35 cellular contexts compared by ENCODE assay signal in genomic region chr5:58838732-58839131, GRCh38.
DNase-seq lines count a peak whose midpoint lies in the region; ATAC-seq, FAIRE-seq and TF ChIP-seq lines count a peak whose summit lies in the region.
"Had no signal": no experiment of that assay in that cellular context is flagged by ENCODE, and none has a peak within 500 bp of the region (broad histone marks: within the 10 kb centered on the region; RNA-seq: fewer than 3 reads in every experiment).

No MANE protein-coding gene starts in this region.

- no peak overlapping the region for H3K4me3 ChIP-seq in HepG2 (replicated peaks in 1 of 3; ENCODE audit: insufficient read depth in 1 of 3, low read depth in 2 of 3, low read length in 3 of 3)
- no peak overlapping the region for H3K4me3 ChIP-seq in right lobe of liver
- no peak overlapping the region for H3K4me3 ChIP-seq in A549
- H3K4me3 ChIP-seq in IMR-90 (ENCODE audit: insufficient read depth, low read depth, low read length): no peak overlapping the region
- H3K4me3 ChIP-seq in K562: no peak overlapping the region
- no peak overlapping the region for H3K4me3 ChIP-seq in Karpas-422 (ENCODE audit: low read length)
- no peak overlapping the region for H3K4me3 ChIP-seq in suprapubic skin
- H3K4me3 ChIP-seq: BLaER1; BLaER1 treated with 17β-estradiol and CSF1 and Interleukin-3, amounts not matched to agents 10 nM and 100 nM had no signal

- no peak overlapping the region for H2BK120ac ChIP-seq in IMR-90 (ENCODE audit: low read depth, low read length)

- H3K9me2 ChIP-seq in Karpas-422 (replicated peaks; ENCODE audit: insufficient read depth, low read length): no peaks in the 10 kb centered on the region

- DNase-seq in HepG2 (ENCODE audit: low spot score) (no peak), right lobe of liver (no peak), A549 (ENCODE audit: low read depth in 1 of 2, low spot score in 1 of 2) (no peak), IMR-90 (no peak), K562 (ENCODE audit: extremely low read depth in 1 of 4, low spot score in 3 of 4) (no peak), Karpas-422 (no peak), suprapubic skin (ENCODE audit: low spot score in 2 of 2) (no peak)
- DNase-seq in activated T-cell treated with anti-CD3 and anti-CD28 coated beads, Interleukin-2, amount 50 U/mL, for 24 hours: no peak
- DNase-seq: 8988T; ACHN; AML-193; BE2C; C1 segment of cervical spinal cord; Caco-2; Calu3; CD4-positive, alpha-beta memory T cell; CD4-positive, alpha-beta T cell; CD4-positive, CD25-positive, alpha-beta regulatory T cell; CD8-positive, alpha-beta memory T cell; CD8-positive, alpha-beta T cell; COR-L47; DMS 273 treated with DMSO at 0.1 percent for 48 hours; DMS153; DMS53; DMS79; DMS79 treated with DMSO at 0.1 percent for 48 hours; DND-41; EL had no signal

- H3K36me3 ChIP-seq in HepG2 (replicated peaks in 1 of 2; ENCODE audit: control insufficient read depth in 1 of 2, insufficient read depth in 2 of 2, low read length in 2 of 2) (no peaks in the 10 kb centered on the region), right lobe of liver (no peaks in the 10 kb centered on the region), IMR-90 (ENCODE audit: control insufficient read depth, insufficient read depth, low read length) (no peaks in the 10 kb centered on the region), K562 (ENCODE audit: control insufficient read depth, insufficient read depth, low read length) (no peaks in the 10 kb centered on the region), Karpas-422 (ENCODE audit: insufficient read depth, low read length) (no peaks in the 10 kb centered on the region), suprapubic skin (no peaks in the 10 kb centered on the region)
- H3K36me3 ChIP-seq: BE2C; BLaER1; BLaER1 treated with 17β-estradiol and CSF1 and Interleukin-3, amounts not matched to agents 10 nM and 100 nM had no signal

- ATAC-seq in HepG2: no peak
- ATAC-seq in right lobe of liver: no peak
- no peak for ATAC-seq in A549
- ATAC-seq in IMR-90 (ENCODE audit: low read depth): no peak
- no peak for ATAC-seq in K562
- ATAC-seq: CD8-positive, alpha-beta T cell had no signal

- H3K9me1 ChIP-seq in IMR-90 (ENCODE audit: insufficient read depth, low read length) (no peaks in the 10 kb centered on the region), K562 (ENCODE audit: control insufficient read depth, insufficient read depth, low read length) (no peaks in the 10 kb centered on the region)

- H3K27ac Mint-ChIP-seq in activated T-cell treated with anti-CD3 and anti-CD28 coated beads, Interleukin-2, amount 50 U/mL, for 24 hours: no peak overlapping the region
- H3K27ac Mint-ChIP-seq: B cell; CD14-positive monocyte; CD4-positive, alpha-beta memory T cell; CD4-positive, alpha-beta T cell; CD4-positive, CD25-positive, alpha-beta regulatory T cell; CD8-positive, alpha-beta memory T cell; CD8-positive, alpha-beta T cell had no signal

- no peak overlapping the region for H4K8ac ChIP-seq in IMR-90 (ENCODE audit: low read depth in 2 of 2, low read length in 2 of 2)

- no peak overlapping the region for H4K5ac ChIP-seq in IMR-90 (ENCODE audit: low read depth, low read length)

- H3K9ac ChIP-seq in HepG2 (ENCODE audit: insufficient read depth, low read depth, low read length): no peak overlapping the region
- no peak overlapping the region for H3K9ac ChIP-seq in IMR-90 (ENCODE audit: low read depth, low read length)
- no peak overlapping the region for H3K9ac ChIP-seq in K562 (ENCODE audit: insufficient read depth in 1 of 2, low read depth in 2 of 2, low read length in 2 of 2)
- no peak overlapping the region for H3K9ac ChIP-seq in Karpas-422 (ENCODE audit: low read length)
- H3K9ac ChIP-seq: BLaER1; BLaER1 treated with 17β-estradiol and CSF1 and Interleukin-3, amounts not matched to agents 10 nM and 100 nM had no signal

- H3K14ac ChIP-seq in IMR-90 (replicated peaks; ENCODE audit: low read depth, low read length): no peak overlapping the region

- no peaks in the 10 kb centered on the region for H3K79me1 ChIP-seq in IMR-90 (ENCODE audit: low read depth in 1 of 2, low read length in 2 of 2)

- no peak overlapping the region for H2AK9ac ChIP-seq in IMR-90 (replicated peaks; ENCODE audit: low read depth, low read length, poor library complexity)

- no peak overlapping the region for H2AFZ ChIP-seq in HepG2 (ENCODE audit: low read length)
- H2AFZ ChIP-seq in IMR-90 (replicated peaks; ENCODE audit: low read length, poor library complexity): no peak overlapping the region
- no peak overlapping the region for H2AFZ ChIP-seq in K562 (ENCODE audit: low read depth, low read length)
- no peak overlapping the region for H2AFZ ChIP-seq in Karpas-422 (ENCODE audit: low read length)

- H3K56ac ChIP-seq in IMR-90 (ENCODE audit: extremely low read depth, insufficient read depth, low read length): no peak overlapping the region

- TF ChIP-seq EP300 in HepG2 (IDR thresholded peaks at IDR 0.05; ENCODE audit: low read depth in 2 of 2, low read length in 2 of 2) (no peak), HepG2 (CRISPR knock-in tag; IDR thresholded peaks at IDR 0.05; ENCODE audit: borderline replicate concordance) (no peak), A549 (IDR thresholded peaks at IDR 0.05) (no peak), K562 (IDR thresholded peaks at IDR 0.05; ENCODE audit: low read length) (no peak), suprapubic skin (IDR thresholded peaks at IDR 0.05) (no peak)

- H4K91ac ChIP-seq in IMR-90 (ENCODE audit: insufficient read depth, low read depth, low read length): no peak overlapping the region

- no peak overlapping the region for H2BK15ac ChIP-seq in IMR-90 (ENCODE audit: low read depth, low read length)

- H3K27me3 ChIP-seq in HepG2 (ENCODE audit: control insufficient read depth in 1 of 2, insufficient read depth in 2 of 2, low read length in 2 of 2) (no peaks in the 10 kb centered on the region), right lobe of liver (no peaks in the 10 kb centered on the region), IMR-90 (ENCODE audit: control insufficient read depth, insufficient read depth, low read length) (no peaks in the 10 kb centered on the region), K562 (ENCODE audit: control insufficient read depth in 2 of 2, insufficient read depth in 2 of 2, low read length in 2 of 2) (no peaks in the 10 kb centered on the region), Karpas-422 (ENCODE audit: low read length) (no peaks in the 10 kb centered on the region), suprapubic skin (no peaks in the 10 kb centered on the region)
- H3K27me3 ChIP-seq: BE2C; BLaER1; BLaER1 treated with 17β-estradiol and CSF1 and Interleukin-3, amounts not matched to agents 10 nM and 100 nM had no signal

- H3K4me2 ChIP-seq in HepG2 (ENCODE audit: low read depth, low read length) (no peak overlapping the region), A549 (no peak overlapping the region), IMR-90 (ENCODE audit: low read depth, low read length) (no peak overlapping the region), K562 (ENCODE audit: insufficient read depth, low read length) (no peak overlapping the region), Karpas-422 (ENCODE audit: low read depth, low read length, poor library complexity, severe bottlenecking) (no peak overlapping the region)
- H3K4me2 ChIP-seq: BLaER1; BLaER1 treated with 17β-estradiol and CSF1 and Interleukin-3, amounts not matched to agents 10 nM and 100 nM had no signal

- H3K4ac ChIP-seq in IMR-90 (ENCODE audit: low read depth, low read length): no peak overlapping the region

- no peak overlapping the region for H3K23ac ChIP-seq in IMR-90 (ENCODE audit: low read depth, low read length)

- in situ Hi-C loops in HepG2 (cut with HindIII; ENCODE audit: extremely low pct_ligation_motif_present, low pct_unique_long_range_greater_than_20kb): no loop called here
- in situ Hi-C loops in IMR-90 (cut with MboI; ENCODE audit: low sequenced_read_pairs): no loop called here
- in situ Hi-C loops in K562 (cut with MboI): no loop called here

- TF ChIP-seq CTCF in HepG2 (CRISPR knock-in tag; IDR thresholded peaks at IDR 0.05): no peak
- TF ChIP-seq CTCF in right lobe of liver (IDR thresholded peaks at IDR 0.05): no peak
- no peak for TF ChIP-seq CTCF in A549 (IDR thresholded peaks at IDR 0.05)
- TF ChIP-seq CTCF in IMR-90 (conservative IDR thresholded peaks at IDR 0.05; ENCODE audit: low read depth, low read length): no peak
- TF ChIP-seq CTCF in K562 (IDR thresholded peaks at IDR 0.05 in 2 of 3, conservative IDR thresholded peaks at IDR 0.05 in 1 of 3; ENCODE audit: insufficient read depth in 2 of 3, low read depth in 1 of 3, low read length in 3 of 3): no peak
- no peak for TF ChIP-seq CTCF in suprapubic skin (IDR thresholded peaks at IDR 0.05)

- H3K27me3 Mint-ChIP-seq in activated T-cell treated with anti-CD3 and anti-CD28 coated beads, Interleukin-2, amount 50 U/mL, for 24 hours: peaks cover 8% of the 10 kb centered on the region
- H3K27me3 Mint-ChIP-seq: B cell; CD4-positive, CD25-positive, alpha-beta regulatory T cell had no signal

- TF ChIP-seq POLR2A in HepG2 (IDR thresholded peaks at IDR 0.05; ENCODE audit: insufficient read depth in 1 of 2, low read depth in 2 of 2, low read length in 2 of 2): no peak
- TF ChIP-seq POLR2A in right lobe of liver (IDR thresholded peaks at IDR 0.05): no peak
- TF ChIP-seq POLR2A in A549 (IDR thresholded peaks at IDR 0.05; ENCODE audit: low read length): no peak
- no peak for TF ChIP-seq POLR2A in IMR-90 (IDR thresholded peaks at IDR 0.05; ENCODE audit: low read depth, low read length)
- no peak for TF ChIP-seq POLR2A in K562 (conservative IDR thresholded peaks at IDR 0.05)
- no peak for TF ChIP-seq POLR2A in suprapubic skin (IDR thresholded peaks at IDR 0.05)

- H3K36me3 Mint-ChIP-seq in activated T-cell treated with anti-CD3 and anti-CD28 coated beads, Interleukin-2, amount 50 U/mL, for 24 hours (ENCODE audit: low read depth): no peaks in the 10 kb centered on the region
- H3K36me3 Mint-ChIP-seq: CD14-positive monocyte; CD4-positive, CD25-positive, alpha-beta regulatory T cell; CD8-positive, alpha-beta memory T cell; CD8-positive, alpha-beta T cell had no signal

- no peak overlapping the region for H3K4me3 Mint-ChIP-seq in activated T-cell treated with anti-CD3 and anti-CD28 coated beads, Interleukin-2, amount 50 U/mL, for 24 hours
- H3K4me3 Mint-ChIP-seq: B cell; CD14-positive monocyte; CD4-positive, alpha-beta memory T cell; CD4-positive, alpha-beta T cell; CD4-positive, CD25-positive, alpha-beta regulatory T cell; CD8-positive, alpha-beta memory T cell; CD8-positive, alpha-beta T cell had no signal

- CTCF ChIA-PET in HepG2 (lab: Yijun Ruan, JAX; ENCODE audit: low intra/inter-chr PET ratio, low total read pairs) (no interaction called here), A549 (lab: Yijun Ruan, JAX) (interaction anchor here (0.7 to 4.6 kb wide), 2 partner anchors 8 to 11 kb away, joined by 3 to 30 read pairs; no protein-coding TSS in a partner anchor), IMR-90 (lab: Yijun Ruan, JAX) (no interaction called here), K562 (lab: Yijun Ruan, JAX; ENCODE audit: low intra/inter-chr PET ratio) (no interaction called here)

- H3K9me3 Mint-ChIP-seq in activated T-cell treated with anti-CD3 and anti-CD28 coated beads, Interleukin-2, amount 50 U/mL, for 24 hours: peaks cover 16% of the 10 kb centered on the region

- H2AK5ac ChIP-seq in IMR-90 (ENCODE audit: low read depth, low read length): no peak overlapping the region

- no peak overlapping the region for H2BK5ac ChIP-seq in IMR-90 (ENCODE audit: low read depth, low read length, poor library complexity, severe bottlenecking)

- H4K20me1 ChIP-seq in HepG2 (ENCODE audit: insufficient read depth, low read length) (no peaks in the 10 kb centered on the region), IMR-90 (ENCODE audit: insufficient read depth, low read length) (no peaks in the 10 kb centered on the region), K562 (replicated peaks; ENCODE audit: control insufficient read depth, insufficient read depth, low read length) (no peaks in the 10 kb centered on the region), Karpas-422 (ENCODE audit: insufficient read depth, low read depth, low read length) (no peaks in the 10 kb centered on the region)
- H4K20me1 ChIP-seq: BLaER1; BLaER1 treated with 17β-estradiol and CSF1 and Interleukin-3, amounts not matched to agents 10 nM and 100 nM had no signal

- dilution Hi-C loops in IMR-90 (cut with HindIII; ENCODE audit: low sequenced_read_pairs, unreplicated experiment): no loop called here

- POLR2A ChIA-PET in HepG2 (lab: Yijun Ruan, JAX): no interaction called here
- POLR2A ChIA-PET in A549 (lab: Yijun Ruan, JAX): no interaction called here
- POLR2A ChIA-PET in IMR-90 (lab: Charles Lee; ENCODE audit: unreplicated experiment): no interaction called here
- POLR2A ChIA-PET in K562 (lab: Yijun Ruan, JAX): no interaction called here

- no peak overlapping the region for H3K18ac ChIP-seq in IMR-90 (ENCODE audit: low read depth, low read length)

- FAIRE-seq in HepG2 (lab: Jason Lieb, UNC): no peak
- FAIRE-seq in A549 (lab: Jason Lieb, UNC): no peak
- no peak for FAIRE-seq in K562 (lab: Jason Lieb, UNC)
- FAIRE-seq: D721Med had no signal

- H3K79me2 ChIP-seq in HepG2 (ENCODE audit: insufficient read depth, low read length) (no peaks in the 10 kb centered on the region), K562 (ENCODE audit: control insufficient read depth, insufficient read depth, low read length) (no peaks in the 10 kb centered on the region), Karpas-422 (ENCODE audit: low read length) (no peaks in the 10 kb centered on the region)

- H3K9me3 ChIP-seq in HepG2 (ENCODE audit: low read length) (peaks cover 4% of the 10 kb centered on the region; the same call in 1 of the 2 replicates), right lobe of liver (no peaks in the 10 kb centered on the region), A549 (peaks cover 7% of the 10 kb centered on the region; the same call in 1 of the 3 replicates), IMR-90 (ENCODE audit: control insufficient read depth, insufficient read depth, low read length) (no peaks in the 10 kb centered on the region), K562 (replicated peaks; ENCODE audit: control insufficient read depth, insufficient read depth, low read depth, low read length) (no peaks in the 10 kb centered on the region), Karpas-422 (ENCODE audit: low read length) (no peaks in the 10 kb centered on the region), suprapubic skin (peaks cover 5% of the 10 kb centered on the region)
- H3K9me3 ChIP-seq: BE2C had no signal

- intact Hi-C loops in HepG2 (cut with micrococcal nuclease; ENCODE audit: unreplicated experiment) (no loop called here), right lobe of liver (cut with DNase I) (no loop called here), IMR-90 (cut with micrococcal nuclease) (no loop called here), K562 (cut with micrococcal nuclease) (no loop called here)

- TF ChIP-seq RAD21 in HepG2 (CRISPR knock-in tag; IDR thresholded peaks at IDR 0.05) (no peak), A549 (conservative IDR thresholded peaks at IDR 0.05 in 1 of 2, IDR thresholded peaks at IDR 0.05 in 1 of 2) (no peak), IMR-90 (IDR thresholded peaks at IDR 0.05; ENCODE audit: low read length) (no peak), K562 (CRISPR knock-in tag; conservative IDR thresholded peaks at IDR 0.05 in 1 of 2, IDR thresholded peaks at IDR 0.05 in 1 of 2) (no peak)

- no TSS peak for BruUV-seq in HepG2 (replicated peaks; lab: Mats Ljungman, UMichigan)
- BruUV-seq in IMR-90 (replicated peaks; lab: Mats Ljungman, UMichigan): no TSS peak
- no TSS peak for BruUV-seq in K562 (replicated peaks; lab: Mats Ljungman, UMichigan)

- no peak overlapping the region for H2BK20ac ChIP-seq in IMR-90 (ENCODE audit: low read depth, low read length)

- H3K27ac ChIP-seq in HepG2 (ENCODE audit: extremely low read length, insufficient read depth, low read length) (no peak overlapping the region), right lobe of liver (no peak overlapping the region), A549 (no peak overlapping the region), IMR-90 (ENCODE audit: insufficient read depth, low read length) (no peak overlapping the region), K562 (ENCODE audit: extremely low read depth, low read depth, low read length) (no peak overlapping the region), Karpas-422 (ENCODE audit: low read length) (no peak overlapping the region), suprapubic skin (no peak overlapping the region)
- H3K27ac ChIP-seq: 22Rv1; BLaER1; BLaER1 treated with 17β-estradiol and CSF1 and Interleukin-3, amounts not matched to agents 10 nM and 100 nM; C4-2B had no signal

- H3K4me1 Mint-ChIP-seq in activated T-cell treated with anti-CD3 and anti-CD28 coated beads, Interleukin-2, amount 50 U/mL, for 24 hours (ENCODE audit: low read depth): no peaks in the 10 kb centered on the region
- H3K4me1 Mint-ChIP-seq: B cell; CD14-positive monocyte; CD4-positive, alpha-beta memory T cell; CD4-positive, CD25-positive, alpha-beta regulatory T cell; CD8-positive, alpha-beta memory T cell had no signal

- no peaks in the 10 kb centered on the region for H3K4me1 ChIP-seq in HepG2 (ENCODE audit: insufficient read depth, low read length)
- H3K4me1 ChIP-seq in right lobe of liver: no peaks in the 10 kb centered on the region
- peaks cover 12% of the 10 kb centered on the region for H3K4me1 ChIP-seq in A549
- H3K4me1 ChIP-seq in IMR-90 (ENCODE audit: control insufficient read depth, insufficient read depth, low read length): no peaks in the 10 kb centered on the region
- no peaks in the 10 kb centered on the region for H3K4me1 ChIP-seq in K562 (replicated peaks in 1 of 2; ENCODE audit: control insufficient read depth in 2 of 2, insufficient read depth in 2 of 2, low read length in 2 of 2)
- no peaks in the 10 kb centered on the region for H3K4me1 ChIP-seq in Karpas-422 (ENCODE audit: low read length)
- peaks cover 3% of the 10 kb centered on the region for H3K4me1 ChIP-seq in suprapubic skin
- H3K4me1 ChIP-seq: Caco-2 had no signal

Comparison
In these comparisons a context has a peak if more than half of its experiments do, and no peak if none do; other contexts are left out.
1. Of the 241 proteins assayed by ChIP-seq in both HepG2 and K562: peak only in HepG2: MAFK; only in K562: MAFG; in both: MAFF; in neither: 238.